Comparison of ENCODE assay signal across 8 cellular contexts in genomic region chr1:43707191-43708005, GRCh38. TPM values are rescaled to one million over a fixed set of nuclear protein-coding genes. Genes with fewer than 3 reads are reported as not detected.
DNase-seq lines count a peak whose midpoint lies in the region; ATAC-seq and TF ChIP-seq lines count a peak whose summit lies in the region.

Gene ST3GAL3, plus strand, starts transcription at chr1:43707536. Its CDS starts 28,727 bp downstream, at chr1:43736263.

- peak; percentile 91 to 93 (median 93) for DNase-seq in NCI-H1417 (lab: John Stamatoyannopoulos, UW)
- DNase-seq in SW480 (ENCODE audit: low spot score), result peak; percentile 89
- peak; percentile 93 for DNase-seq in activated naive CD8-positive, alpha-beta T cell treated with anti-CD3 and anti-CD28 coated beads, Interleukin-2, amount 50 U/mL, for 24 hours
- DNase-seq in cardiac septum (ENCODE audit: low spot score), result peak; percentile 96
- peak; percentile 82 for DNase-seq in pons (ENCODE audit: low spot score)
- peak; percentile 94 for DNase-seq in transverse colon

- in situ Hi-C loops in transverse colon (cut with MboI; ENCODE audit: low pct_ligation_motif_present in 1 of 4, low pct_unique_long_range_greater_than_20kb in 1 of 4, low sequenced_read_pairs in 3 of 4), result no loop called here

- H3K27ac Mint-ChIP-seq in activated naive CD8-positive, alpha-beta T cell treated with anti-CD3 and anti-CD28 coated beads, Interleukin-2, amount 50 U/mL, for 24 hours, result peak within 1 kb of the TSS; percentile 87

- H3K36me3 ChIP-seq in transverse colon, result peaks cover 0 to 21% (median 10%) of the 10 kb centered on the region in 4 donors

- peak within 1 kb of the TSS; percentile 81 to 90 (median 90) for H3K27ac ChIP-seq in transverse colon

- H3K4me1 Mint-ChIP-seq in activated naive CD8-positive, alpha-beta T cell treated with anti-CD3 and anti-CD28 coated beads, Interleukin-2, amount 50 U/mL, for 24 hours, result peaks cover 37% of the 10 kb centered on the region

- 2% methylated on average over 69 of the region's 102 CpGs; no CpG with 5 or more reads in 1 of the 2 donors for WGBS in transverse colon (ENCODE audit: low coverage in 1 of 2), 2 donors

- peaks cover 6 to 25% (median 16%) of the 10 kb centered on the region in 4 donors for H3K4me1 ChIP-seq in transverse colon

- intact Hi-C loops in cardiac septum (cut with DNase I) (loop anchor here (5.0 kb wide), 2 partner anchors 55 to 240 kb away; partner anchors contain the start of genes IPO13 and KDM4A), transverse colon (cut with DNase I; ENCODE audit: low total_unique reads) (no loop called here)

- TF ChIP-seq POLR2A in transverse colon (IDR thresholded peaks at IDR 0.05), result peak; percentile 45

- H3K27me3 ChIP-seq in transverse colon, result no peaks in the 10 kb centered on the region

- H3K36me3 Mint-ChIP-seq in activated naive CD8-positive, alpha-beta T cell treated with anti-CD3 and anti-CD28 coated beads, Interleukin-2, amount 50 U/mL, for 24 hours (ENCODE audit: low read depth), result peaks cover 40% of the 10 kb centered on the region

- ATAC-seq in HG02759 (IDR thresholded peaks at IDR 0.05; ENCODE audit: unreplicated experiment), result peak; percentile 93
- ATAC-seq in activated naive CD8-positive, alpha-beta T cell treated with anti-CD3 and anti-CD28 coated beads, Interleukin-2, amount 50 U/mL, for 24 hours, result peak; percentile 97

- H3K27me3 Mint-ChIP-seq in activated naive CD8-positive, alpha-beta T cell treated with anti-CD3 and anti-CD28 coated beads, Interleukin-2, amount 50 U/mL, for 24 hours, result no peaks in the 10 kb centered on the region

- H3K4me3 ChIP-seq in GM12875 (ENCODE audit: low read depth, low read length), result peak within 1 kb of the TSS; percentile 94
- H3K4me3 ChIP-seq in transverse colon, result peak within 1 kb of the TSS; percentile 78 to 98 (median 88)

- TF ChIP-seq CTCF in GM12875 (IDR thresholded peaks at IDR 0.05; ENCODE audit: borderline replicate concordance, insufficient read depth, low read depth, low read length) (no peak), transverse colon (IDR thresholded peaks at IDR 0.05) (no peak)

- no peaks in the 10 kb centered on the region for H3K9me3 ChIP-seq in transverse colon

- TF ChIP-seq EP300 in transverse colon (IDR thresholded peaks at IDR 0.05; ENCODE audit: low read depth), result no peak

- no peaks in the 10 kb centered on the region for H3K9me3 Mint-ChIP-seq in activated naive CD8-positive, alpha-beta T cell treated with anti-CD3 and anti-CD28 coated beads, Interleukin-2, amount 50 U/mL, for 24 hours

- H3K4me3 Mint-ChIP-seq in activated naive CD8-positive, alpha-beta T cell treated with anti-CD3 and anti-CD28 coated beads, Interleukin-2, amount 50 U/mL, for 24 hours, result peak within 1 kb of the TSS; percentile 89

RNA-seq across cellular contexts. Expression of gene ST3GAL3, which starts in this region (rescaled TPM):
- total RNA-seq in cardiac septum (30.1 TPM), transverse colon (10 to 100 TPM in 2 of 4 donors, 1 to 10 TPM in 2; 4.8 to 23.9 (median 9.7) TPM)

Comparison
In these comparisons a context has a peak if more than half of its experiments do, and no peak if none do; other contexts are left out.
1. Peak in every context shown above with its lines: DNase-seq, ATAC-seq, H3K4me3 ChIP-seq and H3K27ac ChIP-seq.